22 cellular contexts compared by ENCODE assay signal in the genomic region with DNA sequence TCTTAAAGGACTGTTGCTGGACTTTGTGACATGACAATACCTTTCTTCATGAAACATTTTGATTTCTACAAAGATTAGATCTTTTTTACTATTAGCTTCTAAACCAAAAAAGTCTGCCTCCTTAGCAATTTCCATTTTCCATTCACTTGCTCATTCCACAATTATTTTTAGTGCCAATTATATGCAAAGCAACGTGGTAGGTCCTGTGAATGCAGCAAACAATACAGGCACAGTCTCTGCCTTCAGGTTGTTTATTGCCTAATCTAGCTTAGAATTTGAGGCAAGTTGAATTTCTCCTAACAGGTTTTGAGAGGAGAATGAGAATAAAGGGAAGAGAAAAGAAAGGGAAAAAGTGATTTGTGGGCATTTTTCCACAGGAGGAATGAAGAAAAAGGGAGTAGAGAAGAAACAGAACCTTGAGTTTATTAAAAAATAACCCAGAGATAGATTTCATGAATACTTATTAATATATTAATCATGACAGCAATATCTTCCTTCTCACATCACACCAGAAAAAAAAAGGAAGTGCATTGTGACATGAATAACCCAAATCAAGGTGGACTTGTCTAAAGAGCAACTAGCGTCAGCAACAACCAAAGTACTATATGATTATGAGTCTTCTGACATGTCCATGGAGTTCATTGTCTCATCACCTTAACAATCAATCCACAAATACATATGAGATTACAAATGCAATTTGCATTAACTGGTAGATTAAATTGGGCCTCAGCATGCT.
"Had no signal": no experiment of that assay in that cellular context is flagged by ENCODE, and none has a peak within 500 bp of the region (broad histone marks: within the 10 kb centered on the region; RNA-seq: fewer than 3 reads in every experiment).

No MANE protein-coding gene starts in this region.

- H3K27ac Mint-ChIP-seq: activated B cell treated with CpG ODN at 0.5 μM for 24 hours; activated CD4-positive, alpha-beta memory T cell treated with anti-CD3 and anti-CD28 coated beads, Interleukin-2, amount 10 ng/mL, durations not matched to agents 7 days and 5 days; activated CD4-positive, alpha-beta T cell treated with anti-CD3 and anti-CD28 coated beads, Interleukin-2, amount 10 ng/mL, durations not matched to agents 7 days and 5 days; activated naive CD4-positive, alpha-beta T cell treated with anti-CD3 and anti-CD28 coated beads, Interleukin-2, amount 10 ng/mL, durations not matched to agents 7 days and 5 days; activated naive CD8-positive, alpha-beta T cell treated with anti-CD3 and anti-CD28 coated beads for 36 hours; activated T-cell treated with anti-CD3 and anti-CD28 coated beads, Interleukin-2, amount 50 U/mL, for 72 hours; activated T-helper 2 cell treated with anti-CD3 and anti-CD28 coated beads, Interferon-gamma antibody, Interleukin-2, Interleukin-4, amounts not matched to agents 10 μg/mL and 5 μg/mL and 100 μg/mL, durations not matched to agents 14 hours and 24 hours and 36 hours had no signal

- H3K4me2 ChIP-seq: KMS-11, PC-9 had no signal

- H3K4me3 Mint-ChIP-seq: activated B cell treated with CpG ODN at 0.5 μM for 24 hours; activated CD4-positive, alpha-beta memory T cell treated with anti-CD3 and anti-CD28 coated beads, Interleukin-2, amount 10 ng/mL, durations not matched to agents 7 days and 5 days; activated CD4-positive, alpha-beta T cell treated with anti-CD3 and anti-CD28 coated beads, Interleukin-2, amount 10 ng/mL, durations not matched to agents 7 days and 5 days; activated naive CD4-positive, alpha-beta T cell treated with anti-CD3 and anti-CD28 coated beads, Interleukin-2, amount 10 ng/mL, durations not matched to agents 7 days and 5 days; activated naive CD8-positive, alpha-beta T cell treated with anti-CD3 and anti-CD28 coated beads for 36 hours; activated T-cell treated with anti-CD3 and anti-CD28 coated beads, Interleukin-2, amount 50 U/mL, for 72 hours had no signal

- H3K9me3 Mint-ChIP-seq: activated B cell treated with CpG ODN at 0.5 μM for 24 hours; activated CD4-positive, alpha-beta memory T cell treated with anti-CD3 and anti-CD28 coated beads, Interleukin-2, amount 10 ng/mL, durations not matched to agents 7 days and 5 days; activated CD4-positive, alpha-beta T cell treated with anti-CD3 and anti-CD28 coated beads, Interleukin-2, amount 10 ng/mL, durations not matched to agents 7 days and 5 days; activated naive CD4-positive, alpha-beta T cell treated with anti-CD3 and anti-CD28 coated beads, Interleukin-2, amount 10 ng/mL, durations not matched to agents 7 days and 5 days; activated naive CD8-positive, alpha-beta T cell treated with anti-CD3 and anti-CD28 coated beads for 36 hours; activated T-cell treated with anti-CD3 and anti-CD28 coated beads, Interleukin-2, amount 50 U/mL, for 72 hours; activated T-helper 2 cell treated with anti-CD3 and anti-CD28 coated beads, Interferon-gamma antibody, Interleukin-2, Interleukin-4, amounts not matched to agents 10 μg/mL and 5 μg/mL and 100 μg/mL, durations not matched to agents 14 hours and 24 hours and 36 hours had no signal

- H3K27ac ChIP-seq: KMS-11, PC-9 had no signal

- H2AFZ ChIP-seq: PC-9 had no signal

- H3K9ac ChIP-seq: KMS-11 had no signal

- ATAC-seq: activated T-cell treated with anti-CD3 and anti-CD28 coated beads, Interleukin-2, amount 50 U/mL, for 72 hours had no signal

- H3K4me1 Mint-ChIP-seq: activated CD4-positive, alpha-beta memory T cell treated with anti-CD3 and anti-CD28 coated beads, Interleukin-2, amount 10 ng/mL, durations not matched to agents 7 days and 5 days; activated CD4-positive, alpha-beta T cell treated with anti-CD3 and anti-CD28 coated beads, Interleukin-2, amount 10 ng/mL, durations not matched to agents 7 days and 5 days; activated naive CD4-positive, alpha-beta T cell treated with anti-CD3 and anti-CD28 coated beads, Interleukin-2, amount 10 ng/mL, durations not matched to agents 7 days and 5 days had no signal

- H3K36me3 Mint-ChIP-seq: activated naive CD4-positive, alpha-beta T cell treated with anti-CD3 and anti-CD28 coated beads, Interleukin-2, amount 10 ng/mL, durations not matched to agents 7 days and 5 days; activated naive CD8-positive, alpha-beta T cell treated with anti-CD3 and anti-CD28 coated beads for 36 hours had no signal

- DNase-seq: activated B cell treated with CpG ODN at 0.5 μM for 24 hours; activated CD4-positive, alpha-beta memory T cell treated with anti-CD3 and anti-CD28 coated beads, Interleukin-2, amount 10 ng/mL, durations not matched to agents 7 days and 5 days; activated CD4-positive, alpha-beta T cell treated with anti-CD3 and anti-CD28 coated beads, Interleukin-2, amount 10 ng/mL, durations not matched to agents 7 days and 5 days; activated CD8-positive, alpha-beta memory T cell treated with anti-CD3 and anti-CD28 coated beads, Interleukin-2, amount 50 U/mL, for 4 hours; activated gamma-delta T cell treated with Interleukin-2 at 50 U/mL for 16 hours; activated naive CD4-positive, alpha-beta T cell treated with anti-CD3 and anti-CD28 coated beads, Interleukin-2, amount 10 ng/mL, durations not matched to agents 7 days and 5 days; activated naive CD8-positive, alpha-beta T cell treated with anti-CD3 and anti-CD28 coated beads for 36 hours; activated T-cell treated with anti-CD3 and anti-CD28 coated beads, Interleukin-2, amount 50 U/mL, for 72 hours; cerebellar nuclear complex; NCI-H1105 treated with DMSO at 0.1 percent for 48 hours; NCI-H1436 treated with DMSO at 0.1 percent for 48 hours; NCI-H187; NCI-H2081; NCI-H510A treated with DMSO at 0.1 percent for 48 hours; NCI-H69; NK-92 treated with Interleukin-12 subunit alpha and Interleukin-12 subunit beta, amount 100 ng/mL, for 24 hours; PC-9; SHP77 treated with DMSO at 0.1 percent for 48 hours; T-helper 2 cell; T1000 had no signal

- H3K27me3 Mint-ChIP-seq: activated B cell treated with CpG ODN at 0.5 μM for 24 hours; activated CD4-positive, alpha-beta memory T cell treated with anti-CD3 and anti-CD28 coated beads, Interleukin-2, amount 10 ng/mL, durations not matched to agents 7 days and 5 days; activated naive CD8-positive, alpha-beta T cell treated with anti-CD3 and anti-CD28 coated beads for 36 hours had no signal

- H3K4me3 ChIP-seq: PC-9 had no signal
